In genomic region chr19:3556978-3557460, GRCh38 we compare ENCODE assay signal across 8 cellular contexts. TPM values are rescaled to one million over a fixed set of nuclear protein-coding genes. Genes with fewer than 3 reads are reported as not detected.
DNase-seq lines count a peak whose midpoint lies in the region; ATAC-seq and TF ChIP-seq lines count a peak whose summit lies in the region.

No MANE protein-coding gene starts in this region.

- H3K4me1 ChIP-seq in trophoblast cell (ENCODE audit: control insufficient read depth in 1 of 2, insufficient read depth in 2 of 2, low read length in 2 of 2): peaks cover 22 to 26% of the 10 kb centered on the region in 2 experiments

- H3K4me3 ChIP-seq in NB4 (ENCODE audit: low read depth, low read length) (peak overlapping the region; percentile 74), fibroblast of pulmonary artery (replicated peaks; ENCODE audit: low read depth, low read length) (peak overlapping the region; percentile 70), trophoblast cell (ENCODE audit: low read depth, low read length) (peak overlapping the region; percentile 91)

- H3K9me3 ChIP-seq in trophoblast cell (ENCODE audit: insufficient read depth, low read depth, low read length): no peaks in the 10 kb centered on the region

- no peak overlapping the region for H2AFZ ChIP-seq in trophoblast cell (ENCODE audit: insufficient read depth, low read length, poor library complexity)

- WGBS in trophoblast cell (ENCODE audit: extremely low coverage, insufficient coverage, insufficient read length): no CpG with 5 or more reads among the region's 60 CpGs

- DNase-seq in D341Med (ENCODE audit: low spot score): peak; percentile 78
- peak; percentile 55 for DNase-seq in NB4 (ENCODE audit: low read depth)
- peak; percentile 76 for DNase-seq in activated T-cell treated with anti-CD3 and anti-CD28 coated beads, Interleukin-2, amount 50 U/mL, for 1 hour
- no peak for DNase-seq in fibroblast of pulmonary artery (ENCODE audit: low read depth)
- peak; percentile 47 to 60 for DNase-seq in trophoblast cell
- no peak for DNase-seq in mesenteric fat pad (ENCODE audit: low spot score)
- no peak for DNase-seq in DMS153 (lab: John Stamatoyannopoulos, UW)

- peak overlapping the region; percentile 86 for H3K14ac ChIP-seq in trophoblast cell (ENCODE audit: low read length)

- H4K12ac ChIP-seq in trophoblast cell (ENCODE audit: low read depth, low read length): no peak overlapping the region

- TF ChIP-seq POLR2A in NB4 (IDR thresholded peaks at IDR 0.05; ENCODE audit: extremely low read depth, insufficient read length): no peak

- H3K36me3 ChIP-seq in trophoblast cell (ENCODE audit: control insufficient read depth in 1 of 2, insufficient read depth in 2 of 2, low read length in 2 of 2): peaks cover 0 to 3% of the 10 kb centered on the region in 2 experiments

- TF ChIP-seq CTCF in NB4 (IDR thresholded peaks at IDR 0.05; ENCODE audit: low read depth, low read length): no peak
- no peak for TF ChIP-seq CTCF in fibroblast of pulmonary artery (IDR thresholded peaks at IDR 0.05; ENCODE audit: low read length, missing control alignments)

- no peaks in the 10 kb centered on the region for H3K27me3 ChIP-seq in trophoblast cell (ENCODE audit: insufficient read depth, low read length)

- H3K27ac ChIP-seq in trophoblast cell (ENCODE audit: low read depth, low read length): peak overlapping the region; percentile 34

- peaks cover 28% of the 10 kb centered on the region for H3K79me2 ChIP-seq in trophoblast cell (ENCODE audit: control insufficient read depth, insufficient read depth, low read length, poor library complexity)

- peak overlapping the region; percentile 46 for H4K91ac ChIP-seq in trophoblast cell (ENCODE audit: low read depth, low read length)

- H3K4ac ChIP-seq in trophoblast cell (ENCODE audit: low read depth, low read length): peak overlapping the region; percentile 91

- H3K79me1 ChIP-seq in trophoblast cell (ENCODE audit: low read length): peaks cover 21% of the 10 kb centered on the region

- peak overlapping the region; percentile 18 for H4K8ac ChIP-seq in trophoblast cell (ENCODE audit: low read depth, low read length)

- H2BK5ac ChIP-seq in trophoblast cell (ENCODE audit: low read depth, low read length, poor library complexity): peak overlapping the region; percentile 24

- H3K23ac ChIP-seq in trophoblast cell (ENCODE audit: low read length): no peak overlapping the region

- peak overlapping the region; percentile 69 for H3K4me2 ChIP-seq in trophoblast cell (ENCODE audit: low read length)

- peak overlapping the region; percentile 85 for H3K18ac ChIP-seq in trophoblast cell (ENCODE audit: low read length)

- H2BK12ac ChIP-seq in trophoblast cell (ENCODE audit: low read length): no peak overlapping the region

- H3K9ac ChIP-seq in trophoblast cell (ENCODE audit: low read length): peak overlapping the region; percentile 73

- peak overlapping the region; percentile 36 for H2AK5ac ChIP-seq in trophoblast cell (ENCODE audit: low read length)

- ATAC-seq in GM21737 (IDR thresholded peaks at IDR 0.05; ENCODE audit: unreplicated experiment): peak; percentile 21

- peak overlapping the region; percentile 21 for H2BK120ac ChIP-seq in trophoblast cell (ENCODE audit: insufficient read depth, low read length, poor library complexity)

RNA-seq across cellular contexts. Expression of gene MFSD12, which starts 0.4 kb away (rescaled TPM):
- 264 and 290 TPM in 2 replicates for polyA plus RNA-seq in trophoblast cell (2013)
- total RNA-seq in mesenteric fat pad: 63.1 TPM

RNA-seq across cellular contexts. Expression of gene HMG20B, which starts 15.7 kb away (rescaled TPM):
- polyA plus RNA-seq in trophoblast cell (2013): 165 and 170 TPM in 2 replicates
- 55.1 TPM for total RNA-seq in mesenteric fat pad

RNA-seq across cellular contexts. Expression of gene TEKTIP1, which starts 18.0 kb away (rescaled TPM):
- 0.21 TPM in 1 of 2 replicates, not detected in the other for polyA plus RNA-seq in trophoblast cell (2013)
- total RNA-seq in mesenteric fat pad: 0.51 TPM

RNA-seq across cellular contexts. Expression of gene GIPC3, which starts 28.3 kb away (rescaled TPM):
- 0.68 and 0.89 TPM in 2 replicates for polyA plus RNA-seq in trophoblast cell (2013)
- total RNA-seq in mesenteric fat pad: 1.8 TPM

RNA-seq across cellular contexts. Expression of gene TBXA2R, which starts 49.7 kb away (rescaled TPM):
- polyA plus RNA-seq in trophoblast cell (2013): 0.59 and 0.71 TPM in 2 replicates
- 5.4 TPM for total RNA-seq in mesenteric fat pad

Comparison
In these comparisons a context has a peak if more than half of its experiments do, and no peak if none do; other contexts are left out.
1. DNase-seq: peak in D341Med (single experiment), NB4 (single experiment), activated T-cell treated with anti-CD3 and anti-CD28 coated beads, Interleukin-2, amount 50 U/mL, for 1 hour (single experiment) and trophoblast cell (2 of 2); none in fibroblast of pulmonary artery (single experiment), mesenteric fat pad (single experiment) and DMS153 (single experiment).
2. Peak in every context shown above with its lines, with median percentiles within 50 percentile points of each other: H3K4me3 ChIP-seq.